ENCODE assay signal across 20 cellular contexts in the genomic region with DNA sequence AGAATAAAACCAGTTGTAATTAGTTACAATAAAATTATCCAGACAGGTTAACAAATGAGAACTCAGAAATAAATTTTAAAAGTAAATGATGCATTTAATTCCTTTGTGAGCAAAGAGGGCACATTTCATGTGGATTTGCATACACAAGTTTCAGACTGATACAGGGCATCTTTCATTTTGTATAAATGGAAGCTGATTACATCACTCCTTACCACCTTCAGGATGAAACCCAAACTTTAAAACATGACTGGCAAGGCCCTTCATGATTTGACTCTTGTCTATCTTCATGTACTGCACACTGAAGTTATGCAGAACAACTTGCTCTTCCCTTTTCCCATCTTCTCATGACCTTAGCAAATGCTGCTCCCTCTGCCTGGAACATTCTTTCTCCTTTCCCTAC.
"Had no signal": no experiment of that assay in that cellular context is flagged by ENCODE, and none has a peak within 500 bp of the region (broad histone marks: within the 10 kb centered on the region; RNA-seq: fewer than 3 reads in every experiment).

No MANE protein-coding gene starts in this region.

- H3K27ac ChIP-seq: epithelial cell of prostate, esophagus muscularis mucosa, gastrocnemius medialis, heart right ventricle, left ventricle myocardium inferior, lower lobe of right lung, parathyroid adenoma, psoas muscle, right lobe of liver, suprapubic skin, thyroid gland had no signal

- H3K9me3 ChIP-seq: esophagus muscularis mucosa, gastrocnemius medialis, heart right ventricle, left ventricle myocardium inferior, lower lobe of right lung, psoas muscle, right lobe of liver, suprapubic skin, thyroid gland had no signal

- H3K36me3 ChIP-seq: esophagus muscularis mucosa, gastrocnemius medialis, heart right ventricle, left ventricle myocardium inferior, lower lobe of right lung, right lobe of liver, suprapubic skin, thyroid gland had no signal

- H3K27me3 ChIP-seq: esophagus muscularis mucosa, gastrocnemius medialis, heart right ventricle, right lobe of liver, suprapubic skin, thyroid gland had no signal

- ATAC-seq: effector memory CD8-positive, alpha-beta T cell; gastrocnemius medialis; heart right ventricle; left cardiac atrium; lower lobe of right lung; psoas muscle; right lobe of liver; stimulated activated effector memory CD8-positive, alpha-beta T cell treated with anti-CD3 and anti-CD28 coated beads, Interleukin-12 subunit alpha, Interleukin-12 subunit beta, amount 100 ng/mL, for 72 hours; stimulated activated naive CD8-positive, alpha-beta T cell treated with anti-CD3 and anti-CD28 coated beads, Interleukin-15, Interleukin-2, amounts not matched to agents 100 U/mL and 50 U/mL, for 24 hours had no signal

- DNase-seq: effector memory CD8-positive, alpha-beta T cell; gastrocnemius medialis; heart right ventricle; left cardiac atrium; left ventricle myocardium inferior; lower lobe of right lung; midbrain; occipital lobe; psoas muscle; retina; right lobe of liver; stimulated activated CD4-positive, alpha-beta T cell treated with anti-CD3 and anti-CD28 coated beads, Interleukin-4, amount 100 ng/mL, for 1 hour; stimulated activated CD8-positive, alpha-beta memory T cell treated with anti-CD3 and anti-CD28 coated beads, Interleukin-4, amount 100 ng/mL, for 48 hours; stimulated activated naive CD8-positive, alpha-beta T cell treated with anti-CD3 and anti-CD28 coated beads, Interleukin-15, Interleukin-2, amounts not matched to agents 100 U/mL and 50 U/mL, for 24 hours; thyroid gland had no signal

- H3K4me1 ChIP-seq: esophagus muscularis mucosa, gastrocnemius medialis, left ventricle myocardium inferior, lower lobe of right lung, parathyroid adenoma, psoas muscle had no signal

- H3K4me3 ChIP-seq: esophagus muscularis mucosa, gastrocnemius medialis, heart right ventricle, left ventricle myocardium inferior, lower lobe of right lung, psoas muscle, right lobe of liver, suprapubic skin, thyroid gland had no signal
